1 cellular context compared by ENCODE assay signal in the genomic region with DNA sequence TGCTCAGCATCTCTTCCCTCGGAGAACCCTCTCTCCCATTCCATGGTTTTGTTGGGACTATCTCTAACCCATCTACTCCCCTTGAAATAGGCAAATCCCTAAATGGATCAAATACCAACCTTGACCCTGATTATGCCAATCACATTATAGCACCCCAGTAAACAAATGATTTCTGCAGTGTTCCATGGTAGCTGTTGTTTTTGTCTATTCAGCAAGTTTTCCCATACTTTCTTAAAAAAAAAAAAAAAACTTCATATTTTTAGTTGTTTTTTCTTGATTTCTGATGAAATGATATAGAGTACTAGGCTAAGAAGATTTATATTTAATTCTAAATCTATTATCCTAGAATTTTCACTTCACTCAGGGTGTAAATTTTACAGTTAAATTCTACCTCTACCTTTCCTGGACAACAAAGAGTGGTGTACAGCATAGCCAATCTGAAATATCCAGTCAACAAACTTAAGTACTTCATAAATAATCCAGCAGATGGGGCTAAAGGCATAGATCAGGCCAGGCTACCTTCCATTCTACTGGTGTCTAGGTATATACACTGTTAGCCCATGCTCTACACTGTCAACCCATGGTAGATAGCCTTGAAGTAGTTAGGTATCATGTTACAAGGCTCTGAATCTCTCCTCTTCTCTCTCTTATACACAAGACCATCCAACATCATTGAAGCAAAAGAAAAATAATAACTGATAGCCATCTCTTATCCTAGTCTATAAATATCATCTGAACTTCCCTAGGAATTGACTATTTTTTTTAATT.
TF ChIP-seq lines count a peak whose summit lies in the region.

No MANE protein-coding gene starts in this region.

TF ChIP-seq in K562, 482 proteins besides CTCF, POLR2A, EP300 and RAD21 (continued from another document):
- TF ChIP-seq, protein P1, sequence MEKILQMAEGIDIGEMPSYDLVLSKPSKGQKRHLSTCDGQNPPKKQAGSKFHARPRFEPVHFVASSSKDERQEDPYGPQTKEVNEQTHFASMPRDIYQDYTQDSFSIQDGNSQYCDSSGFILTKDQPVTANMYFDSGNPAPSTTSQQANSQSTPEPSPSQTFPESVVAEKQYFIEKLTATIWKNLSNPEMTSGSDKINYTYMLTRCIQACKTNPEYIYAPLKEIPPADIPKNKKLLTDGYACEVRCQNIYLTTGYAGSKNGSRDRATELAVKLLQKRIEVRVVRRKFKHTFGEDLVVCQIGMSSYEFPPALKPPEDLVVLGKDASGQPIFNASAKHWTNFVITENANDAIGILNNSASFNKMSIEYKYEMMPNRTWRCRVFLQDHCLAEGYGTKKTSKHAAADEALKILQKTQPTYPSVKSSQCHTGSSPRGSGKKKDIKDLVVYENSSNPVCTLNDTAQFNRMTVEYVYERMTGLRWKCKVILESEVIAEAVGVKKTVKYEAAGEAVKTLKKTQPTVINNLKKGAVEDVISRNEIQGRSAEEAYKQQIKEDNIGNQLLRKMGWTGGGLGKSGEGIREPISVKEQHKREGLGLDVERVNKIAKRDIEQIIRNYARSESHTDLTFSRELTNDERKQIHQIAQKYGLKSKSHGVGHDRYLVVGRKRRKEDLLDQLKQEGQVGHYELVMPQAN (IDR thresholded peaks at IDR 0.05; ENCODE audit: borderline replicate concordance): peak; percentile 19; the same call in 1 of the 2 replicates
- TF ChIP-seq ZNF77 (CRISPR knock-in tag; IDR thresholded peaks at IDR 0.05) (no peak), MTA2 (IDR thresholded peaks at IDR 0.05; ENCODE audit: low read depth) (no peak), ZNF324 (CRISPR knock-in tag; IDR thresholded peaks at IDR 0.05) (no peak), TAL1 (IDR thresholded peaks at IDR 0.05) (no peak), HNRNPK (IDR thresholded peaks at IDR 0.05; ENCODE audit: low read depth, low read length, poor library complexity, severe bottlenecking) (no peak), NCOA4 (IDR thresholded peaks at IDR 0.05; ENCODE audit: partially characterized antibody) (no peak), SREBF2 (CRISPR knock-in tag; IDR thresholded peaks at IDR 0.05) (no peak), CHD1 (IDR thresholded peaks at IDR 0.05; ENCODE audit: low read length) (no peak), MAZ (CRISPR knock-in tag; conservative IDR thresholded peaks at IDR 0.05 in 1 of 2, IDR thresholded peaks at IDR 0.05 in 1 of 2) (no peak), ZNF217 (CRISPR knock-in tag; IDR thresholded peaks at IDR 0.05) (no peak), NCOA6 (IDR thresholded peaks at IDR 0.05) (no peak), BHLHE40 (IDR thresholded peaks at IDR 0.05; ENCODE audit: low read length) (no peak), BCL6 (CRISPR knock-in tag; IDR thresholded peaks at IDR 0.05) (no peak), HOXB6 (CRISPR knock-in tag; IDR thresholded peaks at IDR 0.05; ENCODE audit: borderline replicate concordance) (no peak), GATAD2A (IDR thresholded peaks at IDR 0.05) (no peak), COPS2 (conservative IDR thresholded peaks at IDR 0.05) (no peak), CEBPG (CRISPR knock-in tag; IDR thresholded peaks at IDR 0.05) (no peak), CEBPG (tag; conservative IDR thresholded peaks at IDR 0.05 in 1 of 2, IDR thresholded peaks at IDR 0.05 in 1 of 2) (no peak), MXI1 (IDR thresholded peaks at IDR 0.05; ENCODE audit: low read depth, low read length) (peak; percentile 72), FOXK2 (conservative IDR thresholded peaks at IDR 0.05 in 1 of 2, IDR thresholded peaks at IDR 0.05 in 1 of 2; ENCODE audit: low read depth in 2 of 2) (peak; percentile 33 to 61; a peak in 2 of 4 replicates), IRF2 (CRISPR knock-in tag; IDR thresholded peaks at IDR 0.05) (no peak), MAFK (IDR thresholded peaks at IDR 0.05; ENCODE audit: low read length) (peak; percentile 88), ZBTB1 (CRISPR knock-in tag; IDR thresholded peaks at IDR 0.05; ENCODE audit: borderline replicate concordance, low read depth) (no peak), MAFF (IDR thresholded peaks at IDR 0.05; ENCODE audit: low read length) (peak; percentile 86), ESRRA (IDR thresholded peaks at IDR 0.05; ENCODE audit: borderline replicate concordance, low read depth) (no peak), ZNF24 (IDR thresholded peaks at IDR 0.05) (no peak; the same call in 1 of the 2 replicates), MEIS2 (IDR thresholded peaks at IDR 0.05; ENCODE audit: partially characterized antibody) (peak; percentile 12), POU5F1 (IDR thresholded peaks at IDR 0.05; ENCODE audit: borderline replicate concordance, low read depth, low read length, partially characterized antibody) (no peak), RHOXF2B (CRISPR knock-in tag; conservative IDR thresholded peaks at IDR 0.05) (no peak), C11orf30 (IDR thresholded peaks at IDR 0.05; ENCODE audit: low read depth) (peak; percentile 87), MECOM (CRISPR knock-in tag; IDR thresholded peaks at IDR 0.05) (no peak), CTBP1 (IDR thresholded peaks at IDR 0.05; ENCODE audit: borderline replicate concordance) (no peak), SLC30A9 (CRISPR knock-in tag; IDR thresholded peaks at IDR 0.05) (no peak), TSC22D4 (tag; IDR thresholded peaks at IDR 0.05) (no peak), ZNF436 (CRISPR knock-in tag; IDR thresholded peaks at IDR 0.05) (no peak)
- TF ChIP-seq, protein P2, sequence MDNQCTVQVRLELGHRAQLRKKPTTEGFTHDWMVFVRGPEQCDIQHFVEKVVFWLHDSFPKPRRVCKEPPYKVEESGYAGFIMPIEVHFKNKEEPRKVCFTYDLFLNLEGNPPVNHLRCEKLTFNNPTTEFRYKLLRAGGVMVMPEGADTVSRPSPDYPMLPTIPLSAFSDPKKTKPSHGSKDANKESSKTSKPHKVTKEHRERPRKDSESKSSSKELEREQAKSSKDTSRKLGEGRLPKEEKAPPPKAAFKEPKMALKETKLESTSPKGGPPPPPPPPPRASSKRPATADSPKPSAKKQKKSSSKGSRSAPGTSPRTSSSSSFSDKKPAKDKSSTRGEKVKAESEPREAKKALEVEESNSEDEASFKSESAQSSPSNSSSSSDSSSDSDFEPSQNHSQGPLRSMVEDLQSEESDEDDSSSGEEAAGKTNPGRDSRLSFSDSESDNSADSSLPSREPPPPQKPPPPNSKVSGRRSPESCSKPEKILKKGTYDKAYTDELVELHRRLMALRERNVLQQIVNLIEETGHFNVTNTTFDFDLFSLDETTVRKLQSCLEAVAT (IDR thresholded peaks at IDR 0.05): no peak
- TF ChIP-seq, protein P3, sequence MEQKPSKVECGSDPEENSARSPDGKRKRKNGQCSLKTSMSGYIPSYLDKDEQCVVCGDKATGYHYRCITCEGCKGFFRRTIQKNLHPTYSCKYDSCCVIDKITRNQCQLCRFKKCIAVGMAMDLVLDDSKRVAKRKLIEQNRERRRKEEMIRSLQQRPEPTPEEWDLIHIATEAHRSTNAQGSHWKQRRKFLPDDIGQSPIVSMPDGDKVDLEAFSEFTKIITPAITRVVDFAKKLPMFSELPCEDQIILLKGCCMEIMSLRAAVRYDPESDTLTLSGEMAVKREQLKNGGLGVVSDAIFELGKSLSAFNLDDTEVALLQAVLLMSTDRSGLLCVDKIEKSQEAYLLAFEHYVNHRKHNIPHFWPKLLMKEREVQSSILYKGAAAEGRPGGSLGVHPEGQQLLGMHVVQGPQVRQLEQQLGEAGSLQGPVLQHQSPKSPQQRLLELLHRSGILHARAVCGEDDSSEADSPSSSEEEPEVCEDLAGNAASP (IDR thresholded peaks at IDR 0.05): no peak
- TF ChIP-seq, protein P4, sequence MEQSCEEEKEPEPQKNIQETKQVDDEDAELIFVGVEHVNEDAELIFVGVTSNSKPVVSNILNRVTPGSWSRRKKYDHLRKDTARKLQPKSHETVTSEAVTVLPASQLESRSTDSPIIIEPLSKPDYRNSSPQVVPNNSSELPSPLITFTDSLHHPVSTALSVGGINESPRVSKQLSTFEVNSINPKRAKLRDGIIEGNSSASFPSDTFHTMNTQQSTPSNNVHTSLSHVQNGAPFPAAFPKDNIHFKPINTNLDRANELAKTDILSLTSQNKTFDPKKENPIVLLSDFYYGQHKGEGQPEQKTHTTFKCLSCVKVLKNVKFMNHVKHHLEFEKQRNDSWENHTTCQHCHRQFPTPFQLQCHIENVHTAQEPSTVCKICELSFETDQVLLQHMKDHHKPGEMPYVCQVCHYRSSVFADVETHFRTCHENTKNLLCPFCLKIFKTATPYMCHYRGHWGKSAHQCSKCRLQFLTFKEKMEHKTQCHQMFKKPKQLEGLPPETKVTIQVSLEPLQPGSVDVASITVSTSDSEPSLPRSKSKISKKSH (CRISPR knock-in tag; IDR thresholded peaks at IDR 0.05): no peak
- TF ChIP-seq, protein P5, sequence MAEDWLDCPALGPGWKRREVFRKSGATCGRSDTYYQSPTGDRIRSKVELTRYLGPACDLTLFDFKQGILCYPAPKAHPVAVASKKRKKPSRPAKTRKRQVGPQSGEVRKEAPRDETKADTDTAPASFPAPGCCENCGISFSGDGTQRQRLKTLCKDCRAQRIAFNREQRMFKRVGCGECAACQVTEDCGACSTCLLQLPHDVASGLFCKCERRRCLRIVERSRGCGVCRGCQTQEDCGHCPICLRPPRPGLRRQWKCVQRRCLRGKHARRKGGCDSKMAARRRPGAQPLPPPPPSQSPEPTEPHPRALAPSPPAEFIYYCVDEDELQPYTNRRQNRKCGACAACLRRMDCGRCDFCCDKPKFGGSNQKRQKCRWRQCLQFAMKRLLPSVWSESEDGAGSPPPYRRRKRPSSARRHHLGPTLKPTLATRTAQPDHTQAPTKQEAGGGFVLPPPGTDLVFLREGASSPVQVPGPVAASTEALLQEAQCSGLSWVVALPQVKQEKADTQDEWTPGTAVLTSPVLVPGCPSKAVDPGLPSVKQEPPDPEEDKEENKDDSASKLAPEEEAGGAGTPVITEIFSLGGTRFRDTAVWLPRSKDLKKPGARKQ (CRISPR knock-in tag; IDR thresholded peaks at IDR 0.05): no peak
- TF ChIP-seq, protein P6, sequence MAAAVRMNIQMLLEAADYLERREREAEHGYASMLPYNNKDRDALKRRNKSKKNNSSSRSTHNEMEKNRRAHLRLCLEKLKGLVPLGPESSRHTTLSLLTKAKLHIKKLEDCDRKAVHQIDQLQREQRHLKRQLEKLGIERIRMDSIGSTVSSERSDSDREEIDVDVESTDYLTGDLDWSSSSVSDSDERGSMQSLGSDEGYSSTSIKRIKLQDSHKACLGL (CRISPR knock-in tag; IDR thresholded peaks at IDR 0.05; ENCODE audit: borderline replicate concordance, poor library complexity, severe bottlenecking): no peak
- TF ChIP-seq, protein P7, sequence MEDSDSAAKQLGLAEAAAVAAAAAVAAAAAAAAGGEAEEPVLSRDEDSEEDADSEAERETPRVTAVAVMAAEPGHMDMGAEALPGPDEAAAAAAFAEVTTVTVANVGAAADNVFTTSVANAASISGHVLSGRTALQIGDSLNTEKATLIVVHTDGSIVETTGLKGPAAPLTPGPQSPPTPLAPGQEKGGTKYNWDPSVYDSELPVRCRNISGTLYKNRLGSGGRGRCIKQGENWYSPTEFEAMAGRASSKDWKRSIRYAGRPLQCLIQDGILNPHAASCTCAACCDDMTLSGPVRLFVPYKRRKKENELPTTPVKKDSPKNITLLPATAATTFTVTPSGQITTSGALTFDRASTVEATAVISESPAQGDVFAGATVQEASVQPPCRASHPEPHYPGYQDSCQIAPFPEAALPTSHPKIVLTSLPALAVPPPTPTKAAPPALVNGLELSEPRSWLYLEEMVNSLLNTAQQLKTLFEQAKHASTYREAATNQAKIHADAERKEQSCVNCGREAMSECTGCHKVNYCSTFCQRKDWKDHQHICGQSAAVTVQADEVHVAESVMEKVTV (CRISPR knock-in tag; IDR thresholded peaks at IDR 0.05): peak; percentile 84
- TF ChIP-seq, protein P8, sequence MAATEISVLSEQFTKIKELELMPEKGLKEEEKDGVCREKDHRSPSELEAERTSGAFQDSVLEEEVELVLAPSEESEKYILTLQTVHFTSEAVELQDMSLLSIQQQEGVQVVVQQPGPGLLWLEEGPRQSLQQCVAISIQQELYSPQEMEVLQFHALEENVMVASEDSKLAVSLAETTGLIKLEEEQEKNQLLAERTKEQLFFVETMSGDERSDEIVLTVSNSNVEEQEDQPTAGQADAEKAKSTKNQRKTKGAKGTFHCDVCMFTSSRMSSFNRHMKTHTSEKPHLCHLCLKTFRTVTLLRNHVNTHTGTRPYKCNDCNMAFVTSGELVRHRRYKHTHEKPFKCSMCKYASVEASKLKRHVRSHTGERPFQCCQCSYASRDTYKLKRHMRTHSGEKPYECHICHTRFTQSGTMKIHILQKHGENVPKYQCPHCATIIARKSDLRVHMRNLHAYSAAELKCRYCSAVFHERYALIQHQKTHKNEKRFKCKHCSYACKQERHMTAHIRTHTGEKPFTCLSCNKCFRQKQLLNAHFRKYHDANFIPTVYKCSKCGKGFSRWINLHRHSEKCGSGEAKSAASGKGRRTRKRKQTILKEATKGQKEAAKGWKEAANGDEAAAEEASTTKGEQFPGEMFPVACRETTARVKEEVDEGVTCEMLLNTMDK (IDR thresholded peaks at IDR 0.05; ENCODE audit: borderline replicate concordance, insufficient read depth, low read depth, low read length, poor library complexity, severe bottlenecking): no peak
- TF ChIP-seq, protein P9, sequence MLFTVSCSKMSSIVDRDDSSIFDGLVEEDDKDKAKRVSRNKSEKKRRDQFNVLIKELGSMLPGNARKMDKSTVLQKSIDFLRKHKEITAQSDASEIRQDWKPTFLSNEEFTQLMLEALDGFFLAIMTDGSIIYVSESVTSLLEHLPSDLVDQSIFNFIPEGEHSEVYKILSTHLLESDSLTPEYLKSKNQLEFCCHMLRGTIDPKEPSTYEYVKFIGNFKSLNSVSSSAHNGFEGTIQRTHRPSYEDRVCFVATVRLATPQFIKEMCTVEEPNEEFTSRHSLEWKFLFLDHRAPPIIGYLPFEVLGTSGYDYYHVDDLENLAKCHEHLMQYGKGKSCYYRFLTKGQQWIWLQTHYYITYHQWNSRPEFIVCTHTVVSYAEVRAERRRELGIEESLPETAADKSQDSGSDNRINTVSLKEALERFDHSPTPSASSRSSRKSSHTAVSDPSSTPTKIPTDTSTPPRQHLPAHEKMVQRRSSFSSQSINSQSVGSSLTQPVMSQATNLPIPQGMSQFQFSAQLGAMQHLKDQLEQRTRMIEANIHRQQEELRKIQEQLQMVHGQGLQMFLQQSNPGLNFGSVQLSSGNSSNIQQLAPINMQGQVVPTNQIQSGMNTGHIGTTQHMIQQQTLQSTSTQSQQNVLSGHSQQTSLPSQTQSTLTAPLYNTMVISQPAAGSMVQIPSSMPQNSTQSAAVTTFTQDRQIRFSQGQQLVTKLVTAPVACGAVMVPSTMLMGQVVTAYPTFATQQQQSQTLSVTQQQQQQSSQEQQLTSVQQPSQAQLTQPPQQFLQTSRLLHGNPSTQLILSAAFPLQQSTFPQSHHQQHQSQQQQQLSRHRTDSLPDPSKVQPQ (CRISPR knock-in tag; IDR thresholded peaks at IDR 0.05; ENCODE audit: borderline replicate concordance): no peak
- TF ChIP-seq, protein P10, sequence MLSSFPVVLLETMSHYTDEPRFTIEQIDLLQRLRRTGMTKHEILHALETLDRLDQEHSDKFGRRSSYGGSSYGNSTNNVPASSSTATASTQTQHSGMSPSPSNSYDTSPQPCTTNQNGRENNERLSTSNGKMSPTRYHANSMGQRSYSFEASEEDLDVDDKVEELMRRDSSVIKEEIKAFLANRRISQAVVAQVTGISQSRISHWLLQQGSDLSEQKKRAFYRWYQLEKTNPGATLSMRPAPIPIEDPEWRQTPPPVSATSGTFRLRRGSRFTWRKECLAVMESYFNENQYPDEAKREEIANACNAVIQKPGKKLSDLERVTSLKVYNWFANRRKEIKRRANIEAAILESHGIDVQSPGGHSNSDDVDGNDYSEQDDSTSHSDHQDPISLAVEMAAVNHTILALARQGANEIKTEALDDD (IDR thresholded peaks at IDR 0.05): peak; percentile 74
- TF ChIP-seq, protein P11, sequence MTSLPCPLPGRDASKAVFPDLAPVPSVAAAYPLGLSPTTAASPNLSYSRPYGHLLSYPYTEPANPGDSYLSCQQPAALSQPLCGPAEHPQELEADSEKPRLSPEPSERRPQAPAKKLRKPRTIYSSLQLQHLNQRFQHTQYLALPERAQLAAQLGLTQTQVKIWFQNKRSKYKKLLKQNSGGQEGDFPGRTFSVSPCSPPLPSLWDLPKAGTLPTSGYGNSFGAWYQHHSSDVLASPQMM (CRISPR knock-in tag; IDR thresholded peaks at IDR 0.05): no peak
